ENCODE assay signal across 8 cellular contexts in the genomic region with DNA sequence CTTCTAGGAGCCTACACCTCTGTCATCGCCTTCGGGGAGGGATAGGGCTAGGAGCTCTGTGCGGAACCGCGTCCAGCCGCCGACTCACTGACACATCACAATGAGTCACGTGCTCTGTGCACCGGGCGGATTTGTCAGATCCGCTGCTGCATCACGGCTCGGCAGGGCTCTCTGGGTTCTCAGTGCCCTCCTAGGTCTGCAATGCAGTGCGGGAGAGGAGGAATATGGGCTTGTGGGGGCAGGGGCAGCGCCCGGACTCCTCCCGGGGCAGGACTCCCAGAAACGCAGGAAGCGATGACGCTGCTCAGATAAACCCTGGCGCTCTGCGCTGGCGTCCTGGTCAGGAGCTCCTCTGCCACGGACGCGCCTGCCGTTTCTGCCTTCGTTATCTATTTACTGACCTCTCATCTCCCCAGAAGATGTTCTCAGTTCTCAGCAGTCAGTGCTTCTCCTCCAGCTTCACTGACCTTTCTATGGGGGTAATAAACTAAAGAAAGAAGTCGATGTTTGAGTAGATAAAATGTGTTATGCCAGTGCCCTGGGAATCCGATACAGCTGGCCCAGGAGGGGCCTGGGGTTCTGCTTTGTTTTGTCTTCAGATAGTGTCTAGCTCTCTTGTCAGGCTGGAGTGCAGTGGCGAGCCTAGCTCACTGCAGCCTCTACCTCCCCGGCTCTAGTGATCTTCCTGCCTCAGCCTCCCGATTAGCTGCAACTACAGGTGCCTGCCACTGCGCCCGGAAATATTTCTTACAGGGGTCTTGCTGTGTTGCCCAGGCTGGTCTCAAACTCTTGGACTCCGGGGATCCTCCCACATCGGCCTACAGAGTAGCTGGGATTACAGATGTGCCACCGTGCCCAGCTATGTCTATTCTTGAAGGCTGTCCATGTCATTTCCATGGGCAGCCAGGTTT. TPM values are rescaled to one million over a fixed set of nuclear protein-coding genes. Genes with fewer than 3 reads are reported as not detected.
A peak's percentile ranks its signal among the peaks of the same experiment; 100 is the strongest.
DNase-seq lines count a peak whose midpoint lies in the region; ATAC-seq and TF ChIP-seq lines count a peak whose summit lies in the region.

No MANE protein-coding gene starts in this region.

- no peaks in the 10 kb centered on the region for H3K9me3 Mint-ChIP-seq in nephron

- ATAC-seq in GM21723 (IDR thresholded peaks at IDR 0.05; ENCODE audit: unreplicated experiment), result peak; percentile 97
- peak; percentile 99 for ATAC-seq in stimulated activated naive CD8-positive, alpha-beta T cell treated with anti-CD3 and anti-CD28 coated beads, Interleukin-15, Interleukin-2, amounts not matched to agents 100 U/mL and 50 U/mL, for 24 hours

- peak overlapping the region; percentile 87 to 96 (median 92) for H3K27ac Mint-ChIP-seq in nephron

- H3K36me3 Mint-ChIP-seq in nephron (ENCODE audit: low read depth), result no peaks in the 10 kb centered on the region

- TF ChIP-seq CTCF in fibroblast of the aortic adventitia (IDR thresholded peaks at IDR 0.05; ENCODE audit: insufficient read depth, low read length), result no peak
- TF ChIP-seq CTCF in nephron (IDR thresholded peaks at IDR 0.05; ENCODE audit: unreplicated experiment in 3 of 3), result no peak

- H3K4me3 ChIP-seq in fibroblast of the aortic adventitia (ENCODE audit: low read depth, low read length), result peak overlapping the region; percentile 64

- peaks cover 3% of the 10 kb centered on the region for H3K27me3 Mint-ChIP-seq in nephron (ENCODE audit: low read depth)

- H3K4me3 Mint-ChIP-seq in nephron, result peak overlapping the region; percentile 88 to 93 (median 89)

- H3K4me1 Mint-ChIP-seq in nephron, result peaks cover 19% of the 10 kb centered on the region

- DNase-seq in DMS53 treated with DMSO at 0.1 percent for 48 hours (lab: John Stamatoyannopoulos, UW; ENCODE audit: unreplicated experiment) (peak; percentile 96), KG1 (lab: John Stamatoyannopoulos, UW) (peak; percentile 66), RKO (ENCODE audit: low spot score) (peak; percentile 100), fibroblast of the aortic adventitia (ENCODE audit: low read depth) (peak; percentile 99)
- peak; percentile 68 to 75 for DNase-seq in activated T-helper 1 cell treated with anti-CD3 and anti-CD28 coated beads, Interleukin-2, amount 50 U/mL, for 16 hours (ENCODE audit: low read depth in 1 of 2, low spot score in 1 of 2)
- DNase-seq in stimulated activated naive CD8-positive, alpha-beta T cell treated with anti-CD3 and anti-CD28 coated beads, Interleukin-15, Interleukin-2, amounts not matched to agents 100 U/mL and 50 U/mL, for 24 hours, result peak; percentile 82

RNA-seq across cellular contexts. Expression of gene ITGB1, which starts 22.8 kb away (rescaled TPM):
- 2,201 and 3,050 TPM in 2 replicates for total RNA-seq in fibroblast of the aortic adventitia (ENCODE audit: low replicate concordance)

Comparison
In these comparisons a context has a peak if more than half of its experiments do, and no peak if none do; other contexts are left out.
1. Peak in every context shown above with its lines: DNase-seq, ATAC-seq and H3K4me3 ChIP-seq.